18 cellular contexts compared by ENCODE assay signal in genomic region chr4:40099010-40099409, GRCh38.
"Had no signal": no experiment of that assay in that cellular context is flagged by ENCODE, and none has a peak within 500 bp of the region (broad histone marks: within the 10 kb centered on the region; RNA-seq: fewer than 3 reads in every experiment).

No MANE protein-coding gene starts in this region.

- H3K9me3 ChIP-seq: adrenal gland, esophagus squamous epithelium, lower lobe of right lung, sigmoid colon, spleen, suprapubic skin had no signal

- H3K4me3 ChIP-seq: adrenal gland, coronary artery, esophagus squamous epithelium, lower lobe of right lung, sigmoid colon, spleen, suprapubic skin had no signal

- H3K9me3 Mint-ChIP-seq: activated naive CD4-positive, alpha-beta T cell treated with anti-CD3 and anti-CD28 coated beads for 36 hours; immature natural killer cell; stimulated activated naive CD8-positive, alpha-beta T cell treated with anti-CD3 and anti-CD28 coated beads, Interleukin-15, Interleukin-2, amounts not matched to agents 100 ng/mL and 50 ng/mL, for 24 hours; type B pancreatic cell had no signal

- H3K4me1 Mint-ChIP-seq: mesothelial cell of epicardium had no signal

- H3K4me3 Mint-ChIP-seq: activated naive CD4-positive, alpha-beta T cell treated with anti-CD3 and anti-CD28 coated beads for 36 hours; immature natural killer cell; mesothelial cell of epicardium; stimulated activated naive CD8-positive, alpha-beta T cell treated with anti-CD3 and anti-CD28 coated beads, Interleukin-15, Interleukin-2, amounts not matched to agents 100 ng/mL and 50 ng/mL, for 24 hours; type B pancreatic cell had no signal

- H3K4me1 ChIP-seq: adrenal gland, esophagus squamous epithelium, lower lobe of right lung, sigmoid colon, spleen, suprapubic skin had no signal

- H3K27me3 ChIP-seq: adrenal gland, esophagus squamous epithelium, sigmoid colon, spleen, suprapubic skin had no signal

- H3K27ac Mint-ChIP-seq: activated naive CD4-positive, alpha-beta T cell treated with anti-CD3 and anti-CD28 coated beads for 36 hours; immature natural killer cell; mesothelial cell of epicardium; stimulated activated naive CD8-positive, alpha-beta T cell treated with anti-CD3 and anti-CD28 coated beads, Interleukin-15, Interleukin-2, amounts not matched to agents 100 ng/mL and 50 ng/mL, for 24 hours; type B pancreatic cell had no signal

- DNase-seq: activated CD4-positive, alpha-beta T cell treated with anti-CD3 and anti-CD28 coated beads, Interleukin-2, amount 50 U/mL, for 1 hour; activated CD4-positive, CD25-positive, alpha-beta regulatory T cell; activated CD8-positive, alpha-beta memory T cell treated with anti-CD3 and anti-CD28 coated beads for 24 hours; activated naive CD4-positive, alpha-beta T cell treated with anti-CD3 and anti-CD28 coated beads for 36 hours; effector CD8-positive, alpha-beta T cell; esophagus squamous epithelium; foreskin melanocyte; immature natural killer cell; lower lobe of right lung; sigmoid colon; spleen; T-helper 2 cell had no signal

- H3K27me3 Mint-ChIP-seq: stimulated activated naive CD8-positive, alpha-beta T cell treated with anti-CD3 and anti-CD28 coated beads, Interleukin-15, Interleukin-2, amounts not matched to agents 100 ng/mL and 50 ng/mL, for 24 hours; type B pancreatic cell had no signal

- H3K27ac ChIP-seq: adrenal gland, coronary artery, esophagus squamous epithelium, lower lobe of right lung, sigmoid colon, suprapubic skin had no signal

- H3K36me3 ChIP-seq: adrenal gland had no signal
